In genomic region chr4:139609647-139610046, GRCh38 we compare ENCODE assay signal across 1 cellular context.
TF ChIP-seq lines count a peak whose summit lies in the region.

No MANE protein-coding gene starts in this region.

TF ChIP-seq in SK-N-SH treated with all-trans-retinoic acid at 6 μM for 48 hours, 23 proteins besides CTCF, POLR2A, EP300 and RAD21 (continued from another document):
- TF ChIP-seq CREB5 (CRISPR knock-in tag; IDR thresholded peaks at IDR 0.05; ENCODE audit: low read depth): no peak
- no peak for TF ChIP-seq SNAI2 (CRISPR knock-in tag; IDR thresholded peaks at IDR 0.05)
- TF ChIP-seq ZNF70 (CRISPR knock-in tag; IDR thresholded peaks at IDR 0.05): no peak
- TF ChIP-seq OSR1 (CRISPR knock-in tag; IDR thresholded peaks at IDR 0.05): no peak
- no peak for TF ChIP-seq TCF4 (CRISPR knock-in tag; IDR thresholded peaks at IDR 0.05; ENCODE audit: borderline replicate concordance)
- TF ChIP-seq ZNF565 (CRISPR knock-in tag; conservative IDR thresholded peaks at IDR 0.05; ENCODE audit: low read depth): no peak
- TF ChIP-seq ISL1 (CRISPR knock-in tag; IDR thresholded peaks at IDR 0.05): no peak
- TF ChIP-seq POU6F1 (CRISPR knock-in tag; IDR thresholded peaks at IDR 0.05; ENCODE audit: borderline replicate concordance, low read depth): no peak
